In the genomic region with DNA sequence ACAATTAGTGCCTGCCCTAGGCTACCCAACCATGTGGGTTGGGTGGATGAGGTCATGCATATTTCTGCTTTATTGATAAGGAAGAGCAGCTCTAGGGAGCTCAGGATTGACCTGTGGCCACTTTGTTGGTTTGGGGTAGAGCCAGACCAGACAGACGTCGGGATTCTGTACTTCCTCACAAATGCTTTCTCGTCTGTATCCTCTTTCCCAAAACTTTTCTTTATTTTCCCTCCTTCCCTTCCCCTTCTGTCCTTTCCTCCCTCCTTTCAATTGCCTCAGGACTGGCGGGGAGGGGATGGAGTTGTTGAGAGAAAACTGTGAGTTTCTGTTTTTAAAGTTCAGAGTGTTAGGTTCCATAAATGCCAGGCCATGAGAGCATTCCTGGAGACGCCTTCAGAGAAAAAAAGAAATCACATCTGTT, we compare ENCODE assay signal across 16 cellular contexts.
A peak's percentile ranks its signal among the peaks of the same experiment; 100 is the strongest.
DNase-seq lines count a peak whose midpoint lies in the region; ATAC-seq and TF ChIP-seq lines count a peak whose summit lies in the region.
"Had no signal": no experiment of that assay in that cellular context is flagged by ENCODE, and none has a peak within 500 bp of the region (broad histone marks: within the 10 kb centered on the region; RNA-seq: fewer than 3 reads in every experiment).

No MANE protein-coding gene starts in this region.

- TF ChIP-seq CTCF in fibroblast of lung (conservative IDR thresholded peaks at IDR 0.05 in 1 of 2, IDR thresholded peaks at IDR 0.05 in 1 of 2; ENCODE audit: low read depth in 1 of 2, low read length in 2 of 2) (no peak), psoas muscle (IDR thresholded peaks at IDR 0.05) (no peak), GM10266 (IDR thresholded peaks at IDR 0.05; ENCODE audit: control insufficient read depth, insufficient read depth, low read depth, missing control alignments) (no peak), lower leg skin (IDR thresholded peaks at IDR 0.05) (no peak)

- H3K36me3 ChIP-seq in fibroblast of lung (ENCODE audit: control insufficient read depth, insufficient read depth, low read length), result peaks cover 7% of the 10 kb centered on the region
- H3K36me3 ChIP-seq in psoas muscle (ENCODE audit: insufficient read depth in 1 of 2, low read depth in 1 of 2), result peaks cover 3 to 36% of the 10 kb centered on the region in 2 donors

- H3K27ac ChIP-seq in fibroblast of lung (ENCODE audit: insufficient read depth, low read length) (peak overlapping the region; percentile 100), psoas muscle (peak overlapping the region; percentile 93)
- H3K27ac ChIP-seq: foreskin keratinocyte had no signal

- peaks cover 21% of the 10 kb centered on the region for H3K79me2 ChIP-seq in fibroblast of lung (ENCODE audit: control insufficient read depth, insufficient read depth, low read length)

- 77 to 88% (median 87%) methylated on average over 5 of the region's 5 CpGs for WGBS in psoas muscle, 3 donors
- WGBS in lower leg skin, 2 donors, result 66% methylated on average over 5 of the region's 5 CpGs

- no peak overlapping the region for H3K9ac ChIP-seq in fibroblast of lung (ENCODE audit: insufficient read depth, low read length)

- no peak overlapping the region for H3K4me3 ChIP-seq in fibroblast of lung (replicated peaks in 1 of 4; ENCODE audit: control extremely low read depth in 1 of 4, insufficient read depth in 1 of 4, low read depth in 3 of 4, low read length in 4 of 4)
- H3K4me3 ChIP-seq in psoas muscle, result no peak overlapping the region
- no peak overlapping the region for H3K4me3 ChIP-seq in lower leg skin (ENCODE audit: low read depth, poor library complexity, severe bottlenecking)

- peak; percentile 73 for DNase-seq in ELR (ENCODE audit: low read depth)
- no peak for DNase-seq in activated T-helper 1 cell treated with anti-CD3 and anti-CD28 coated beads, Interleukin-12 subunit alpha, Interleukin-12 subunit beta, Interleukin-2, Interleukin-4 antibody, amounts not matched to agents 30 ng/mL and 10 ng/mL and 1 ng/mL, durations not matched to agents 14 hours and 24 hours and 36 hours (ENCODE audit: low spot score)
- DNase-seq in fibroblast of lung (ENCODE audit: low read depth in 2 of 2), result peak; percentile 18 to 78
- DNase-seq in psoas muscle, result no peak
- no peak for DNase-seq in dermis blood vessel endothelial cell
- no peak for DNase-seq in GM10266 (ENCODE audit: extremely low spot score)
- no peak for DNase-seq in activated naive CD4-positive, alpha-beta T cell treated with anti-CD3 and anti-CD28 coated beads, Interleukin-2, amount 10 ng/mL, durations not matched to agents 7 days and 5 days
- DNase-seq in lower leg skin (ENCODE audit: low spot score in 2 of 2), result no peak
- DNase-seq: cortex of kidney; foreskin keratinocyte; NCI-H2171; NK-92 treated with Interleukin-12 subunit alpha and Interleukin-12 subunit beta, amount 100 ng/mL, for 24 hours; posterior cingulate gyrus; stimulated activated CD8-positive, alpha-beta memory T cell treated with anti-CD3 and anti-CD28 coated beads, Interleukin-4, amount 100 ng/mL, for 48 hours had no signal

- ATAC-seq in psoas muscle, result no peak
- ATAC-seq: foreskin keratinocyte had no signal

- H3K4me2 ChIP-seq in fibroblast of lung (ENCODE audit: extremely low read depth, insufficient read depth, low read length), result no peak overlapping the region

- H2AFZ ChIP-seq in fibroblast of lung (ENCODE audit: low read length), result no peak overlapping the region

- TF ChIP-seq POLR2A in lower leg skin (IDR thresholded peaks at IDR 0.05), result no peak

- H3K27ac Mint-ChIP-seq in activated T-helper 1 cell treated with anti-CD3 and anti-CD28 coated beads, Interleukin-12 subunit alpha, Interleukin-12 subunit beta, Interleukin-2, Interleukin-4 antibody, amounts not matched to agents 30 ng/mL and 10 ng/mL and 1 ng/mL, durations not matched to agents 14 hours and 24 hours and 36 hours, result peak overlapping the region; percentile 32
- H3K27ac Mint-ChIP-seq in activated naive CD4-positive, alpha-beta T cell treated with anti-CD3 and anti-CD28 coated beads, Interleukin-2, amount 10 ng/mL, durations not matched to agents 7 days and 5 days, result no peak overlapping the region
- H3K27ac Mint-ChIP-seq: activated naive CD4-positive, alpha-beta T cell treated with anti-CD3 and anti-CD28 coated beads, Interleukin-2, amount 50 U/mL, for 24 hours had no signal

- H3K27me3 ChIP-seq in fibroblast of lung (ENCODE audit: control insufficient read depth, insufficient read depth, low read length) (no peaks in the 10 kb centered on the region), psoas muscle (ENCODE audit: insufficient read depth in 3 of 3, low read length in 2 of 3) (no peaks in the 10 kb centered on the region)
- H3K27me3 ChIP-seq: foreskin keratinocyte had no signal

- no peaks in the 10 kb centered on the region for H4K20me1 ChIP-seq in fibroblast of lung (ENCODE audit: control insufficient read depth, extremely low read depth, insufficient read depth, low read length)

- H3K9me3 ChIP-seq in fibroblast of lung (ENCODE audit: control insufficient read depth, insufficient read depth, low read depth, low read length), result no peaks in the 10 kb centered on the region
- no peaks in the 10 kb centered on the region for H3K9me3 ChIP-seq in psoas muscle

- peaks cover 52% of the 10 kb centered on the region for H3K4me1 ChIP-seq in fibroblast of lung (ENCODE audit: control insufficient read depth, extremely low read depth, insufficient read depth, low read length)
- H3K4me1 ChIP-seq in psoas muscle, result peaks cover 42% of the 10 kb centered on the region

- CTCF ChIA-PET in activated naive CD4-positive, alpha-beta T cell treated with anti-CD3 and anti-CD28 coated beads, Interleukin-2, amount 10 ng/mL, durations not matched to agents 7 days and 5 days (lab: Charles Lee), result no interaction called here

- H3K36me3 Mint-ChIP-seq in activated T-helper 1 cell treated with anti-CD3 and anti-CD28 coated beads, Interleukin-12 subunit alpha, Interleukin-12 subunit beta, Interleukin-2, Interleukin-4 antibody, amounts not matched to agents 30 ng/mL and 10 ng/mL and 1 ng/mL, durations not matched to agents 14 hours and 24 hours and 36 hours (ENCODE audit: low read depth), result peaks cover 32% of the 10 kb centered on the region
- peaks cover 1% of the 10 kb centered on the region for H3K36me3 Mint-ChIP-seq in activated naive CD4-positive, alpha-beta T cell treated with anti-CD3 and anti-CD28 coated beads, Interleukin-2, amount 10 ng/mL, durations not matched to agents 7 days and 5 days

- H3K4me1 Mint-ChIP-seq in activated T-helper 1 cell treated with anti-CD3 and anti-CD28 coated beads, Interleukin-12 subunit alpha, Interleukin-12 subunit beta, Interleukin-2, Interleukin-4 antibody, amounts not matched to agents 30 ng/mL and 10 ng/mL and 1 ng/mL, durations not matched to agents 14 hours and 24 hours and 36 hours (ENCODE audit: low read depth), result peaks cover 28% of the 10 kb centered on the region
- H3K4me1 Mint-ChIP-seq in activated naive CD4-positive, alpha-beta T cell treated with anti-CD3 and anti-CD28 coated beads, Interleukin-2, amount 10 ng/mL, durations not matched to agents 7 days and 5 days, result peaks cover 15% of the 10 kb centered on the region
- H3K4me1 Mint-ChIP-seq: activated naive CD4-positive, alpha-beta T cell treated with anti-CD3 and anti-CD28 coated beads, Interleukin-2, amount 50 U/mL, for 24 hours; CD14-positive monocyte had no signal

- H3K27me3 Mint-ChIP-seq in activated T-helper 1 cell treated with anti-CD3 and anti-CD28 coated beads, Interleukin-12 subunit alpha, Interleukin-12 subunit beta, Interleukin-2, Interleukin-4 antibody, amounts not matched to agents 30 ng/mL and 10 ng/mL and 1 ng/mL, durations not matched to agents 14 hours and 24 hours and 36 hours (ENCODE audit: insufficient read depth), result no peaks in the 10 kb centered on the region
- no peaks in the 10 kb centered on the region for H3K27me3 Mint-ChIP-seq in activated naive CD4-positive, alpha-beta T cell treated with anti-CD3 and anti-CD28 coated beads, Interleukin-2, amount 10 ng/mL, durations not matched to agents 7 days and 5 days
- H3K27me3 Mint-ChIP-seq: activated naive CD4-positive, alpha-beta T cell treated with anti-CD3 and anti-CD28 coated beads, Interleukin-2, amount 50 U/mL, for 24 hours had no signal

- H3K4me3 Mint-ChIP-seq in activated T-helper 1 cell treated with anti-CD3 and anti-CD28 coated beads, Interleukin-12 subunit alpha, Interleukin-12 subunit beta, Interleukin-2, Interleukin-4 antibody, amounts not matched to agents 30 ng/mL and 10 ng/mL and 1 ng/mL, durations not matched to agents 14 hours and 24 hours and 36 hours, result no peak overlapping the region
- H3K4me3 Mint-ChIP-seq in activated naive CD4-positive, alpha-beta T cell treated with anti-CD3 and anti-CD28 coated beads, Interleukin-2, amount 10 ng/mL, durations not matched to agents 7 days and 5 days, result no peak overlapping the region
- H3K4me3 Mint-ChIP-seq: activated naive CD4-positive, alpha-beta T cell treated with anti-CD3 and anti-CD28 coated beads, Interleukin-2, amount 50 U/mL, for 24 hours; CD14-positive monocyte had no signal

- intact Hi-C loops in activated T-helper 1 cell treated with anti-CD3 and anti-CD28 coated beads, Interleukin-12 subunit alpha, Interleukin-12 subunit beta, Interleukin-2, Interleukin-4 antibody, amounts not matched to agents 30 ng/mL and 10 ng/mL and 1 ng/mL, durations not matched to agents 14 hours and 24 hours and 36 hours (cut with micrococcal nuclease), result no loop called here
- intact Hi-C loops in psoas muscle (cut with DNase I), result loop anchor here in 1 of 2 donors (5.0 kb wide), 2 partner anchors 38 to 53 kb away; no protein-coding TSS in a partner anchor
- intact Hi-C loops in lower leg skin (cut with DNase I; ENCODE audit: low total_unique reads), result no loop called here

- H3K9me3 Mint-ChIP-seq in activated T-helper 1 cell treated with anti-CD3 and anti-CD28 coated beads, Interleukin-12 subunit alpha, Interleukin-12 subunit beta, Interleukin-2, Interleukin-4 antibody, amounts not matched to agents 30 ng/mL and 10 ng/mL and 1 ng/mL, durations not matched to agents 14 hours and 24 hours and 36 hours, result no peaks in the 10 kb centered on the region
- no peaks in the 10 kb centered on the region for H3K9me3 Mint-ChIP-seq in activated naive CD4-positive, alpha-beta T cell treated with anti-CD3 and anti-CD28 coated beads, Interleukin-2, amount 10 ng/mL, durations not matched to agents 7 days and 5 days
- H3K9me3 Mint-ChIP-seq: activated naive CD4-positive, alpha-beta T cell treated with anti-CD3 and anti-CD28 coated beads, Interleukin-2, amount 50 U/mL, for 24 hours; CD14-positive monocyte had no signal

Comparison
In these comparisons a context has a peak if more than half of its experiments do, and no peak if none do; other contexts are left out.
1. DNase-seq: peak in ELR (single experiment) and fibroblast of lung (2 of 2); none in activated T-helper 1 cell treated with anti-CD3 and anti-CD28 coated beads, Interleukin-12 subunit alpha, Interleukin-12 subunit beta, Interleukin-2, Interleukin-4 antibody, amounts not matched to agents 30 ng/mL and 10 ng/mL and 1 ng/mL, durations not matched to agents 14 hours and 24 hours and 36 hours (single experiment), psoas muscle (0 of 2), dermis blood vessel endothelial cell (single experiment), GM10266 (single experiment), activated naive CD4-positive, alpha-beta T cell treated with anti-CD3 and anti-CD28 coated beads, Interleukin-2, amount 10 ng/mL, durations not matched to agents 7 days and 5 days (single experiment) and lower leg skin (0 of 2).